30 cellular contexts compared by ENCODE assay signal in genomic region chr12:69660164-69660863, GRCh38. TPM values are rescaled to one million over a fixed set of nuclear protein-coding genes. Genes with fewer than 3 reads are reported as not detected.
"Had no signal": no experiment of that assay in that cellular context is flagged by ENCODE, and none has a peak within 500 bp of the region (broad histone marks: within the 10 kb centered on the region; RNA-seq: fewer than 3 reads in every experiment).

No MANE protein-coding gene starts in this region.

- H3K4me3 ChIP-seq: coronary artery, esophagus squamous epithelium, lower lobe of right lung, neural progenitor cell, prostate gland, skin epidermis, spleen, testis, tibial artery had no signal

- FAIRE-seq: endothelial cell of umbilical vein, keratinocyte had no signal

- H3K79me2 ChIP-seq: parathyroid adenoma had no signal

- H2AFZ ChIP-seq: neural progenitor cell, parathyroid adenoma had no signal

- ATAC-seq: left ventricle myocardium superior; lower lobe of right lung; natural killer cell treated with Interleukin-12 subunit alpha and Interleukin-12 subunit beta and Interleukin-15 and Interleukin-18, amount 100 ng/mL, for 72 hours; right cardiac atrium; stimulated activated memory B cell treated with anti-CD40 and anti-IgM and Interleukin-4, amounts not matched to agents 10 μg/mL and 1 μg/mL and 100 μg/mL, for 72 hours; stimulated activated naive CD8-positive, alpha-beta T cell treated with anti-CD3 and anti-CD28 coated beads, Interleukin-15, Interleukin-2, amounts not matched to agents 100 U/mL and 50 U/mL, for 24 hours had no signal

- H3K27me3 ChIP-seq: neural progenitor cell, spleen, testis, tibial artery had no signal

- H3K27ac Mint-ChIP-seq: naive B cell; natural killer cell treated with Interleukin-12 subunit alpha and Interleukin-12 subunit beta and Interleukin-15 and Interleukin-18, amount 100 ng/mL, for 72 hours; neural progenitor cell; stimulated activated memory B cell treated with anti-CD40 and anti-IgM and Interleukin-4, amounts not matched to agents 10 μg/mL and 1 μg/mL and 100 μg/mL, for 72 hours; type B pancreatic cell had no signal

- DNase-seq: dermis blood vessel endothelial cell; effector memory CD4-positive, alpha-beta T cell; esophagus squamous epithelium; foreskin melanocyte; head of caudate nucleus; left ventricle myocardium superior; lower lobe of right lung; naive B cell; right cardiac atrium; spleen; stimulated activated CD4-positive, alpha-beta T cell treated with anti-CD3 and anti-CD28 coated beads, Interleukin-4, amount 100 ng/mL, for 4 hours; stimulated activated naive CD8-positive, alpha-beta T cell treated with anti-CD3 and anti-CD28 coated beads, Interleukin-15, Interleukin-2, amounts not matched to agents 100 U/mL and 50 U/mL, for 24 hours; substantia nigra; testis; tibial artery had no signal

- H3K4me2 ChIP-seq: neural progenitor cell had no signal

- H3K9ac ChIP-seq: neural progenitor cell, parathyroid adenoma had no signal

- H3K27ac ChIP-seq: coronary artery, esophagus squamous epithelium, lower lobe of right lung, neural progenitor cell, parathyroid adenoma, prostate gland, skin epidermis, spleen, testis, tibial artery had no signal

- H3K9me3 Mint-ChIP-seq: naive B cell; natural killer cell treated with Interleukin-12 subunit alpha and Interleukin-12 subunit beta and Interleukin-15 and Interleukin-18, amount 100 ng/mL, for 72 hours; neural progenitor cell; stimulated activated memory B cell treated with anti-CD40 and anti-IgM and Interleukin-4, amounts not matched to agents 10 μg/mL and 1 μg/mL and 100 μg/mL, for 72 hours; type B pancreatic cell had no signal

- H3K36me3 Mint-ChIP-seq: naive B cell; natural killer cell treated with Interleukin-12 subunit alpha and Interleukin-12 subunit beta and Interleukin-15 and Interleukin-18, amount 100 ng/mL, for 72 hours; neural progenitor cell; stimulated activated memory B cell treated with anti-CD40 and anti-IgM and Interleukin-4, amounts not matched to agents 10 μg/mL and 1 μg/mL and 100 μg/mL, for 72 hours; type B pancreatic cell had no signal

- H3K9me3 ChIP-seq: esophagus squamous epithelium, lower lobe of right lung, prostate gland, spleen, testis, tibial artery had no signal

- H3K4me1 Mint-ChIP-seq: naive B cell; stimulated activated memory B cell treated with anti-CD40 and anti-IgM and Interleukin-4, amounts not matched to agents 10 μg/mL and 1 μg/mL and 100 μg/mL, for 72 hours had no signal

- H3K27me3 Mint-ChIP-seq: type B pancreatic cell had no signal

- H3K4me1 ChIP-seq: esophagus squamous epithelium, lower lobe of right lung, prostate gland, testis had no signal

- H3K4me3 Mint-ChIP-seq: naive B cell; natural killer cell treated with Interleukin-12 subunit alpha and Interleukin-12 subunit beta and Interleukin-15 and Interleukin-18, amount 100 ng/mL, for 72 hours; neural progenitor cell; stimulated activated memory B cell treated with anti-CD40 and anti-IgM and Interleukin-4, amounts not matched to agents 10 μg/mL and 1 μg/mL and 100 μg/mL, for 72 hours; type B pancreatic cell had no signal

- H3K36me3 ChIP-seq: esophagus squamous epithelium, lower lobe of right lung, neural progenitor cell, prostate gland, spleen, tibial artery had no signal

RNA-seq across cellular contexts. Expression of gene BEST3, which starts 38.8 kb away (rescaled TPM):
- total RNA-seq: esophagus squamous epithelium; lower lobe of right lung; natural killer cell treated with Interleukin-12 subunit alpha and Interleukin-12 subunit beta and Interleukin-15 and Interleukin-18, amount 100 ng/mL, for 72 hours had no signal
- polyA plus RNA-seq: right cardiac atrium, spleen, urinary bladder had no signal

RNA-seq across cellular contexts. Expression of gene LRRC10, which starts 49.6 kb away (rescaled TPM):
- total RNA-seq: dermis blood vessel endothelial cell; endothelial cell of umbilical vein; epithelial cell of proximal tubule; esophagus squamous epithelium; lower lobe of right lung; mononuclear cell; natural killer cell treated with Interleukin-12 subunit alpha and Interleukin-12 subunit beta and Interleukin-15 and Interleukin-18, amount 100 ng/mL, for 72 hours; osteoblast; prostate gland; renal cortical epithelial cell; spleen; urinary bladder had no signal
- polyA plus RNA-seq: endothelial cell of umbilical vein, keratinocyte, spleen, urinary bladder had no signal
